16 cellular contexts compared by ENCODE assay signal in the genomic region with DNA sequence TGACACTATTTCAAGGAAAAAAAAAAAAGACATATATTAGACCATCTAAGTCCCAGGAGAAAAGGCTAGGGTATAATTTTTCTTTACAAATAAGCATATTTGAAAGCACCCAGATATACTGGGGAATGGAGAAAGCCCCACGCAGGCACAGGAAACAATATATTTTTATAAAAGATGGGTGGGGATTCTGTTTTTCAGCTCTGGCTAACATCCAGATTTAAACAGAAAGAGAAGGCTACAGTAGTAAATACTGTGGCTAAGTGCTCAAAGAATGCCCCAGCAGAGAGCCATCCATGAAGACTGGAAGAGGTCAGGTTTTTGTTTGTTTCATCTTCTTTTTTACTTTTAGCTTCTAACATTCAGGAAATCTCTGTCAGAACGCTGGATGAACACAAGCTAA.
"Had no signal": no experiment of that assay in that cellular context is flagged by ENCODE, and none has a peak within 500 bp of the region (broad histone marks: within the 10 kb centered on the region; RNA-seq: fewer than 3 reads in every experiment).

No MANE protein-coding gene starts in this region.

- H3K4me1 Mint-ChIP-seq: nephron had no signal

- H3K9me3 ChIP-seq: pancreas had no signal

- H3K4me3 Mint-ChIP-seq: nephron had no signal

- H3K27me3 ChIP-seq: dorsolateral prefrontal cortex, pancreas had no signal

- ATAC-seq: esophagus mucosa, left cardiac atrium, left ventricle myocardium superior, pancreas had no signal

- DNase-seq: cortex of kidney; dorsolateral prefrontal cortex; effector CD8-positive, alpha-beta T cell; kidney; left cardiac atrium; left ventricle myocardium superior; occipital lobe; pancreas; right cardiac atrium; small intestine; stimulated activated CD4-positive, alpha-beta T cell treated with anti-CD3 and anti-CD28 coated beads, Interleukin-12 subunit alpha, Interleukin-12 subunit beta, amount 100 ng/mL, for 4 hours; stimulated activated naive CD4-positive, alpha-beta T cell treated with Interleukin-2 at 50 U/mL for 16 hours; trophoblast cell had no signal

- H3K27ac ChIP-seq: pancreas had no signal

- H3K27me3 Mint-ChIP-seq: progenitor cell of endocrine pancreas had no signal

- H3K4me3 ChIP-seq: dorsolateral prefrontal cortex, pancreas had no signal

- H3K4me1 ChIP-seq: pancreas had no signal

- H3K27ac Mint-ChIP-seq: nephron, progenitor cell of endocrine pancreas had no signal
